8 cellular contexts compared by ENCODE assay signal in the genomic region with DNA sequence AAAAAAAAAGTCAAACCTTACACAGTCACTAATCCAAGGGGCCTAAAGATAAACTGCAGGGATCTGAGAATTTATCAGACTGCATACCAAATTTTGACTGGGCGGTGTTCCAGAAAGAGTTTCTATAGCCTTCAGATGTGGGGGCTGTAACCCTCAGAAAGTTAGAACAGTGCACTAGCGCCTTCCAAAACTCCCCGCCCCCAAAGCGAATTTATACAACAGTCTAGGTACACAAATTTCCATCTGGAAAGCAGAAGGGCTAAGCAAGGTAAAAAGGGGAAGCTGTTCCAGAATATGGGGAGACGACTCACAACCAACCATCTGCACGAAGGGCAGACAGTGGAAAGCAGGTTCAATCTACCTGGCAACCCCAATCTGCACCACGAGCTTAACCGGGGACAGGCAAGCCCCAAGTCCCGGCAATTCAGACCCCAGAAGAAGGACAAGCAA. TPM values are rescaled to one million over a fixed set of nuclear protein-coding genes. Genes with fewer than 3 reads are reported as not detected.
DNase-seq lines count a peak whose midpoint lies in the region; ATAC-seq and TF ChIP-seq lines count a peak whose summit lies in the region.

No MANE protein-coding gene starts in this region.

- H3K4me3 Mint-ChIP-seq in activated CD8-positive, alpha-beta T cell treated with anti-CD3 and anti-CD28 coated beads for 36 hours: peak overlapping the region; percentile 92
- peak overlapping the region; percentile 90 for H3K4me3 Mint-ChIP-seq in glutamatergic neuron (ENCODE audit: unreplicated experiment)

- intact Hi-C loops in activated CD8-positive, alpha-beta T cell treated with anti-CD3 and anti-CD28 coated beads for 36 hours (cut with micrococcal nuclease): no loop called here

- H3K27me3 Mint-ChIP-seq in activated CD8-positive, alpha-beta T cell treated with anti-CD3 and anti-CD28 coated beads for 36 hours: no peaks in the 10 kb centered on the region
- peaks cover 3% of the 10 kb centered on the region for H3K27me3 Mint-ChIP-seq in glutamatergic neuron (ENCODE audit: unreplicated experiment)

- DNase-seq in NCI-H82 (lab: John Stamatoyannopoulos, UW) (peak; percentile 29), NCI-H82 treated with DMSO at 0.1 percent for 48 hours (lab: John Stamatoyannopoulos, UW; ENCODE audit: unreplicated experiment) (no peak), HL-60 (ENCODE audit: low read depth in 1 of 2, low spot score in 1 of 2) (peak in 1 of 2 experiments; percentile 58), glutamatergic neuron (no peak), retinal pigment epithelial cell (ENCODE audit: low read depth) (no peak), SHP77 (lab: John Stamatoyannopoulos, UW) (no peak), NCI-H1105 treated with DMSO at 0.1 percent for 48 hours (lab: John Stamatoyannopoulos, UW) (no peak)
- DNase-seq in activated CD8-positive, alpha-beta T cell treated with anti-CD3 and anti-CD28 coated beads for 36 hours: peak; percentile 44

- H3K4me3 ChIP-seq in HL-60 (replicated peaks; ENCODE audit: insufficient read depth, low read length) (peak overlapping the region; percentile 95), retinal pigment epithelial cell (ENCODE audit: low read length) (peak overlapping the region; percentile 91)

- H3K36me3 Mint-ChIP-seq in activated CD8-positive, alpha-beta T cell treated with anti-CD3 and anti-CD28 coated beads for 36 hours (ENCODE audit: low read depth): peaks cover 9% of the 10 kb centered on the region
- no peaks in the 10 kb centered on the region for H3K36me3 Mint-ChIP-seq in glutamatergic neuron (ENCODE audit: unreplicated experiment)

- TF ChIP-seq CTCF in HL-60 (IDR thresholded peaks at IDR 0.05; ENCODE audit: insufficient read depth, low read length) (no peak), glutamatergic neuron (IDR thresholded peaks at IDR 0.05; ENCODE audit: partially characterized antibody, unreplicated experiment) (no peak), retinal pigment epithelial cell (conservative IDR thresholded peaks at IDR 0.05; ENCODE audit: low read depth, low read length) (no peak)
- TF ChIP-seq CTCF in activated CD8-positive, alpha-beta T cell treated with anti-CD3 and anti-CD28 coated beads for 36 hours (IDR thresholded peaks at IDR 0.05): no peak

- no peaks in the 10 kb centered on the region for H3K9me3 Mint-ChIP-seq in activated CD8-positive, alpha-beta T cell treated with anti-CD3 and anti-CD28 coated beads for 36 hours
- no peaks in the 10 kb centered on the region for H3K9me3 Mint-ChIP-seq in glutamatergic neuron (ENCODE audit: unreplicated experiment)

- no peaks in the 10 kb centered on the region for H3K27me3 ChIP-seq in HL-60 (ENCODE audit: insufficient read depth, poor library complexity, severe bottlenecking)

- POLR2A ChIA-PET in activated CD8-positive, alpha-beta T cell treated with anti-CD3 and anti-CD28 coated beads for 36 hours (lab: Charles Lee): interaction anchor here (0.8 to 2.1 kb wide), 9 partner anchors 10 to 205 kb away, joined by 3 to 11 read pairs (median 4); a partner anchor contains a TSS

- peaks cover 46% of the 10 kb centered on the region for H3K4me1 Mint-ChIP-seq in activated CD8-positive, alpha-beta T cell treated with anti-CD3 and anti-CD28 coated beads for 36 hours (ENCODE audit: low read depth)
- no peaks in the 10 kb centered on the region for H3K4me1 Mint-ChIP-seq in glutamatergic neuron (ENCODE audit: low read depth, unreplicated experiment)

- CTCF ChIA-PET in activated CD8-positive, alpha-beta T cell treated with anti-CD3 and anti-CD28 coated beads for 36 hours (lab: Charles Lee): interaction anchor here (0.9 to 8.3 kb wide), 17 partner anchors 8 to 204 kb away, joined by 3 to 124 read pairs (median 5); a partner anchor contains a TSS

- peak overlapping the region; percentile 71 for H3K27ac ChIP-seq in HL-60 (replicated peaks)

- H3K27ac Mint-ChIP-seq in activated CD8-positive, alpha-beta T cell treated with anti-CD3 and anti-CD28 coated beads for 36 hours: peak overlapping the region; percentile 77
- H3K27ac Mint-ChIP-seq in glutamatergic neuron (ENCODE audit: unreplicated experiment): no peak overlapping the region

- peak; percentile 12 for ATAC-seq in activated CD8-positive, alpha-beta T cell treated with anti-CD3 and anti-CD28 coated beads for 36 hours

RNA-seq across cellular contexts. Expression of a gene that starts 0.8 kb away (rescaled TPM):
- 10 to 100 TPM; 14.7 to 15.9 TPM for total RNA-seq in activated CD8-positive, alpha-beta T cell treated with anti-CD3 and anti-CD28 coated beads for 36 hours
- 4.2 TPM for total RNA-seq in glutamatergic neuron (ENCODE audit: unreplicated experiment)

RNA-seq across cellular contexts. Expression of a gene that starts 58.6 kb away (rescaled TPM):
- total RNA-seq in activated CD8-positive, alpha-beta T cell treated with anti-CD3 and anti-CD28 coated beads for 36 hours: not detected
- total RNA-seq in glutamatergic neuron (ENCODE audit: unreplicated experiment): not detected

Comparison
In these comparisons a context has a peak if more than half of its experiments do, and no peak if none do; other contexts are left out.
1. DNase-seq: peak in NCI-H82 (single experiment) and activated CD8-positive, alpha-beta T cell treated with anti-CD3 and anti-CD28 coated beads for 36 hours (single experiment); none in NCI-H82 treated with DMSO at 0.1 percent for 48 hours (single experiment), glutamatergic neuron (single experiment), retinal pigment epithelial cell (single experiment), SHP77 (0 of 2) and NCI-H1105 treated with DMSO at 0.1 percent for 48 hours (single experiment).